ENCODE assay signal across 1 cellular context in genomic region chr3:52259448-52259847, GRCh38.
TF ChIP-seq lines count a peak whose summit lies in the region.

No MANE protein-coding gene starts in this region.

TF ChIP-seq in endothelial cell of umbilical vein, 7 proteins besides CTCF, POLR2A, EP300 and RAD21:
- TF ChIP-seq JUN (IDR thresholded peaks at IDR 0.05; ENCODE audit: borderline replicate concordance, insufficient read depth, insufficient read length, low read depth): no peak
- TF ChIP-seq GATA2 (IDR thresholded peaks at IDR 0.05; ENCODE audit: insufficient read depth, insufficient read length, low read depth, low read length): no peak
- TF ChIP-seq MAX (IDR thresholded peaks at IDR 0.05; ENCODE audit: insufficient read depth, insufficient read length): no peak
- no peak for TF ChIP-seq EZH2 (IDR thresholded peaks at IDR 0.05; ENCODE audit: borderline replicate concordance, low read depth, low read length, severe bottlenecking)
- no peak for TF ChIP-seq FOS (IDR thresholded peaks at IDR 0.05; ENCODE audit: borderline replicate concordance, insufficient read depth, low read length)
- TF ChIP-seq MYC (IDR thresholded peaks at IDR 0.05; ENCODE audit: low read depth, low read length): no peak
- TF ChIP-seq POLR2AphosphoS5 (IDR thresholded peaks at IDR 0.05; ENCODE audit: insufficient read depth, low read depth, low read length): no peak
TF ChIP-seq in endothelial cell of umbilical vein: peak in this region for 0.
